ENCODE assay signal across 28 cellular contexts in genomic region chr6:157937318-157937717, GRCh38.
"Had no signal": no experiment of that assay in that cellular context is flagged by ENCODE, and none has a peak within 500 bp of the region (broad histone marks: within the 10 kb centered on the region; RNA-seq: fewer than 3 reads in every experiment).

No MANE protein-coding gene starts in this region.

- H3K36me3 ChIP-seq: colonic mucosa had no signal

- H3K27ac ChIP-seq: adrenal gland, body of pancreas, colonic mucosa, heart left ventricle, VCaP had no signal

- ATAC-seq: activated naive CD8-positive, alpha-beta T cell treated with anti-CD3 and anti-CD28 coated beads, Interleukin-2, amount 50 U/mL, for 24 hours; activated T-cell treated with anti-CD3 and anti-CD28 coated beads, Interleukin-2, amount 50 U/mL, for 72 hours; body of pancreas; esophagus mucosa; heart left ventricle; WTC11 had no signal

- H3K4me3 ChIP-seq: adrenal gland, body of pancreas, colonic mucosa, heart left ventricle had no signal

- DNase-seq: activated CD4-positive, alpha-beta memory T cell treated with anti-CD3 and anti-CD28 coated beads, Interleukin-2, amount 10 ng/mL, durations not matched to agents 7 days and 5 days; activated CD4-positive, alpha-beta T cell treated with anti-CD3 and anti-CD28 coated beads for 1 hour; activated CD4-positive, alpha-beta T cell treated with anti-CD3 and anti-CD28 coated beads for 4 hours; activated CD4-positive, alpha-beta T cell treated with anti-CD3 and anti-CD28 coated beads, Interleukin-2, amount 10 ng/mL, durations not matched to agents 7 days and 5 days; activated CD4-positive, alpha-beta T cell treated with anti-CD3 and anti-CD28 coated beads, Interleukin-2, amount 50 U/mL, for 4 hours; activated CD8-positive, alpha-beta memory T cell treated with anti-CD3 and anti-CD28 coated beads, Interleukin-2, amount 50 U/mL, for 48 hours; activated gamma-delta T cell; activated naive CD4-positive, alpha-beta T cell; activated naive CD8-positive, alpha-beta T cell treated with anti-CD3 and anti-CD28 coated beads for 36 hours; activated naive CD8-positive, alpha-beta T cell treated with anti-CD3 and anti-CD28 coated beads, Interleukin-2, amount 50 U/mL, for 24 hours; activated T-cell treated with anti-CD3 and anti-CD28 coated beads for 4 hours; activated T-cell treated with anti-CD3 and anti-CD28 coated beads, Interleukin-2, amount 50 U/mL, for 24 hours; activated T-cell treated with anti-CD3 and anti-CD28 coated beads, Interleukin-2, amount 50 U/mL, for 72 hours; adrenal gland; amygdala; aorta; body of pancreas; caudate nucleus; colonic mucosa; effector memory CD4-positive, alpha-beta T cell; endodermal cell; foreskin fibroblast; glutamatergic neuron; heart left ventricle; T-helper 2 cell had no signal

- H3K27me3 ChIP-seq: adrenal gland, body of pancreas, colonic mucosa, heart left ventricle had no signal

- H3K9me3 ChIP-seq: adrenal gland, body of pancreas, colonic mucosa, heart left ventricle had no signal

- H3K4me1 ChIP-seq: adrenal gland, colonic mucosa, heart left ventricle had no signal
